ENCODE assay signal across 7 cellular contexts in genomic region chrX:11770320-11770719, GRCh38. TPM values are rescaled to one million over a fixed set of nuclear protein-coding genes. Genes with fewer than 3 reads are reported as not detected.
DNase-seq lines count a peak whose midpoint lies in the region; ATAC-seq, FAIRE-seq and TF ChIP-seq lines count a peak whose summit lies in the region.

No MANE protein-coding gene starts in this region.

- H4K20me1 ChIP-seq in K562 (replicated peaks; ENCODE audit: control insufficient read depth, insufficient read depth, low read length) = no peaks in the 10 kb centered on the region

- peaks cover 0 to 3% of the 10 kb centered on the region in 2 experiments; a peak in 2 of 5 replicates for H3K4me1 ChIP-seq in K562 (replicated peaks in 1 of 2; ENCODE audit: control insufficient read depth in 2 of 2, insufficient read depth in 2 of 2, low read length in 2 of 2)

- in situ Hi-C loops in K562 (cut with MboI) = loop anchor here (5.0 to 25.0 kb wide), 3 partner anchors 383 to 1583 kb away; no protein-coding TSS in a partner anchor

- CTCF ChIA-PET in GM10248 (lab: Yijun Ruan, JAX) = interaction anchor here (0.7 to 3.5 kb wide), 8 partner anchors 9 to 388 kb away, joined by 3 to 21 read pairs (median 7); partner anchors contain the start of gene MSL3
- CTCF ChIA-PET in K562 (lab: Yijun Ruan, JAX; ENCODE audit: low intra/inter-chr PET ratio) = interaction anchor here (0.9 to 6.1 kb wide), 3 partner anchors 237 to 1580 kb away, joined by 3 to 126 read pairs (median 3); no protein-coding TSS in a partner anchor

- no peak for TF ChIP-seq POLR2A in K562 (conservative IDR thresholded peaks at IDR 0.05)

- H3K9me1 ChIP-seq in K562 (ENCODE audit: control insufficient read depth, insufficient read depth, low read length) = no peaks in the 10 kb centered on the region

- POLR2A ChIA-PET in GM10248 (lab: Yijun Ruan, JAX) (no interaction called here), K562 (lab: Yijun Ruan, JAX) (interaction anchor here (1.0 kb wide), 1 partner anchor 262 kb away, joined by 3 read pairs; no protein-coding TSS in a partner anchor)

- WGBS in K562 (ENCODE audit: insufficient coverage, low coverage, missing lambda C conversion rate) = 4% methylated on average over 12 of the region's 12 CpGs

- no peaks in the 10 kb centered on the region for H3K27me3 ChIP-seq in K562 (ENCODE audit: control insufficient read depth in 2 of 2, insufficient read depth in 2 of 2, low read length in 2 of 2)

- H3K27ac ChIP-seq in SK-N-MC (no peak overlapping the region), K562 (ENCODE audit: extremely low read depth, low read depth, low read length) (no peak overlapping the region)

- BruUV-seq in K562 (replicated peaks; lab: Mats Ljungman, UMichigan) = no TSS peak

- ATAC-seq in GM21619 (IDR thresholded peaks at IDR 0.05; ENCODE audit: unreplicated experiment) = peak; percentile 64
- ATAC-seq in K562 = peak; percentile 97
- ATAC-seq in stimulated activated naive CD8-positive, alpha-beta T cell treated with anti-CD3 and anti-CD28 coated beads, Interleukin-15, Interleukin-2, amounts not matched to agents 100 U/mL and 50 U/mL, for 24 hours = peak; percentile 56

- peak; percentile 67 for TF ChIP-seq CTCF in GM10248 (IDR thresholded peaks at IDR 0.05; ENCODE audit: control extremely low read depth, extremely low read depth, low read depth, missing control alignments)
- TF ChIP-seq CTCF in K562 (IDR thresholded peaks at IDR 0.05 in 2 of 3, conservative IDR thresholded peaks at IDR 0.05 in 1 of 3; ENCODE audit: insufficient read depth in 2 of 3, low read depth in 1 of 3, low read length in 3 of 3) = peak; percentile 82 to 93 (median 89)

- H3K9ac ChIP-seq in SK-N-MC (ENCODE audit: insufficient read length) = no peak overlapping the region
- no peak overlapping the region for H3K9ac ChIP-seq in K562 (ENCODE audit: insufficient read depth in 1 of 2, low read depth in 2 of 2, low read length in 2 of 2)

- FAIRE-seq in K562 (lab: Jason Lieb, UNC) (peak; percentile 76), islet of Langerhans (lab: Jason Lieb, UNC) (peak; percentile 81)

- no peak for TF ChIP-seq EP300 in K562 (IDR thresholded peaks at IDR 0.05; ENCODE audit: low read length)

- no peak overlapping the region for H3K4me3 ChIP-seq in SK-N-MC
- H3K4me3 ChIP-seq in K562 = no peak overlapping the region

- H3K4me2 ChIP-seq in K562 (ENCODE audit: insufficient read depth, low read length) = no peak overlapping the region

- peak overlapping the region; percentile 79 for H2AFZ ChIP-seq in K562 (ENCODE audit: low read depth, low read length)

- DNase-seq in GM10248 (ENCODE audit: extremely low spot score) (peak; percentile 65), LoVo (ENCODE audit: low spot score) (peak; percentile 42), SK-N-MC (ENCODE audit: low read depth, low spot score) (peak; percentile 16), K562 (ENCODE audit: extremely low read depth in 1 of 4, low spot score in 3 of 4) (peak; percentile 64 to 70 (median 66))
- DNase-seq in stimulated activated naive CD8-positive, alpha-beta T cell treated with anti-CD3 and anti-CD28 coated beads, Interleukin-15, Interleukin-2, amounts not matched to agents 100 U/mL and 50 U/mL, for 24 hours = no peak

- intact Hi-C loops in K562 (cut with micrococcal nuclease) = loop anchor here (2.0 to 10.0 kb wide), 4 partner anchors 46 to 633 kb away; no protein-coding TSS in a partner anchor

- peak; percentile 80 to 84 for TF ChIP-seq RAD21 in K562 (CRISPR knock-in tag; conservative IDR thresholded peaks at IDR 0.05 in 1 of 2, IDR thresholded peaks at IDR 0.05 in 1 of 2)

- no peaks in the 10 kb centered on the region for H3K79me2 ChIP-seq in K562 (ENCODE audit: control insufficient read depth, insufficient read depth, low read length)

- no peaks in the 10 kb centered on the region for H3K9me3 ChIP-seq in SK-N-MC (ENCODE audit: low read depth, low read length)
- H3K9me3 ChIP-seq in K562 (replicated peaks; ENCODE audit: control insufficient read depth, insufficient read depth, low read depth, low read length) = no peaks in the 10 kb centered on the region

- H3K36me3 ChIP-seq in SK-N-MC (ENCODE audit: insufficient read depth, low read length) (no peaks in the 10 kb centered on the region; the same call in 1 of the 2 replicates), K562 (ENCODE audit: control insufficient read depth, insufficient read depth, low read length) (peaks cover 38% of the 10 kb centered on the region)

TF ChIP-seq in K562, 482 proteins besides CTCF, POLR2A, EP300 and RAD21:
- TF ChIP-seq CTCFL (IDR thresholded peaks at IDR 0.05; ENCODE audit: borderline replicate concordance, insufficient read depth, low read depth, low read length, poor library complexity, severe bottlenecking) (peak; percentile 29), TGIF2 (CRISPR knock-in tag; IDR thresholded peaks at IDR 0.05) (no peak), DEAF1 (CRISPR knock-in tag; IDR thresholded peaks at IDR 0.05) (peak; percentile 76), SMC3 (conservative IDR thresholded peaks at IDR 0.05; ENCODE audit: insufficient read depth, low read depth, low read length) (peak; percentile 54), STAG1 (CRISPR knock-in tag; IDR thresholded peaks at IDR 0.05; ENCODE audit: borderline replicate concordance) (peak; percentile 15; the same call in 1 of the 2 replicates), ZBED1 (IDR thresholded peaks at IDR 0.05) (no peak)

RNA-seq across cellular contexts. Expression of gene MSL3, which starts 12.3 kb away (rescaled TPM):
- total RNA-seq in K562 (2011; cell fraction: chromatin; rRNA removed; ENCODE audit: low replicate concordance) = 36.6 and 51.8 TPM in 2 replicates
- total RNA-seq in K562 (2011; cell fraction: nucleolus; rRNA removed) = 30.7 and 37.9 TPM in 2 replicates
- 46.8 and 67.8 TPM in 2 replicates for total RNA-seq in K562 (2011; cell fraction: nucleoplasm; rRNA removed)
- total RNA-seq in K562 (2014; rRNA removed) = 21.3 and 31.2 TPM in 2 replicates
- total RNA-seq in K562 (2014; rRNA removed; fragmentation: Illumina TruSeq; extraction: Trizol) = 23.5 and 30.1 TPM in 2 replicates
- total RNA-seq in K562 (2015; rRNA removed; fragmentation: Illumina TruSeq; extraction: Trizol) = 21.4 and 23.1 TPM in 2 replicates
- 26.5 and 27.1 TPM in 2 replicates for total RNA-seq in K562 (2021)
- polyA plus RNA-seq in K562 (2011; rRNA removed) = 38.2 and 38.6 TPM in 2 replicates
- 21.2 and 30.3 TPM in 2 replicates for polyA plus RNA-seq in K562 (2011; cell fraction: cytosol; rRNA removed)
- polyA plus RNA-seq in K562 (2011; cell fraction: nucleus; rRNA removed) = 98.6 and 112 TPM in 2 replicates
- polyA plus RNA-seq in K562 (2012) = 23.7 and 26.5 TPM in 2 replicates
- 33.5 and 35.3 TPM in 2 replicates for polyA plus RNA-seq in K562 (2014; fragmentation: Illumina TruSeq; extraction: Trizol)
- polyA plus RNA-seq in K562 (2014; fragmentation: Nextera tagmentation; extraction: Ambion mirVana) = 10 to 100 TPM; 26.4 to 39.9 TPM
- 27.6 and 32.5 TPM in 2 replicates for polyA plus RNA-seq in K562 (2014; rRNA removed)
- 27.2 and 29.5 TPM in 2 replicates for polyA minus RNA-seq in K562 (2011; rRNA and poly(A)+ RNA removed)
- 17.9 and 21.7 TPM in 2 replicates for polyA minus RNA-seq in K562 (2011; cell fraction: cytosol; rRNA and poly(A)+ RNA removed)
- polyA minus RNA-seq in K562 (2011; cell fraction: nucleus; rRNA and poly(A)+ RNA removed) = 38.2 and 51.4 TPM in 2 replicates
